ENCODE assay signal across 6 cellular contexts in genomic region chr16:4375717-4376116, GRCh38. TPM values are rescaled to one million over a fixed set of nuclear protein-coding genes. Genes with fewer than 3 reads are reported as not detected.
DNase-seq lines count a peak whose midpoint lies in the region; ATAC-seq and TF ChIP-seq lines count a peak whose summit lies in the region.

No MANE protein-coding gene starts in this region.

- no peak for TF ChIP-seq CTCF in smooth muscle cell (IDR thresholded peaks at IDR 0.05; ENCODE audit: borderline replicate concordance, insufficient read depth, poor library complexity, severe bottlenecking)

- peak overlapping the region; percentile 40 for H3K4me2 ChIP-seq in smooth muscle cell

- peak; percentile 81 for DNase-seq in MG63
- DNase-seq in smooth muscle cell (lab: John Stamatoyannopoulos, UW; ENCODE audit: unreplicated experiment) = no peak
- DNase-seq in GF-D8 (lab: John Stamatoyannopoulos, UW) = no peak

- peaks cover 67% of the 10 kb centered on the region for H3K36me3 ChIP-seq in MG63
- peaks cover 0 to 16% of the 10 kb centered on the region in 2 donors for H3K36me3 ChIP-seq in esophagus (ENCODE audit: control insufficient read depth in 2 of 2, insufficient read depth in 2 of 2, low read length in 1 of 2)
- no peaks in the 10 kb centered on the region for H3K36me3 ChIP-seq in smooth muscle cell (ENCODE audit: low read depth)

- H3K4me1 ChIP-seq in esophagus (ENCODE audit: control insufficient read depth in 2 of 2, insufficient read depth in 2 of 2, low read length in 1 of 2) = peaks cover 26 to 38% of the 10 kb centered on the region in 2 donors
- H3K4me1 ChIP-seq in smooth muscle cell (ENCODE audit: low read depth) = peaks cover 31% of the 10 kb centered on the region

- H4K20me1 ChIP-seq in smooth muscle cell (ENCODE audit: low read depth) = peaks cover 88% of the 10 kb centered on the region

- H3K27ac ChIP-seq in esophagus (ENCODE audit: low read depth in 2 of 2, low read length in 1 of 2) (peak overlapping the region; percentile 57 to 86), smooth muscle cell (ENCODE audit: low read depth) (peak overlapping the region; percentile 67)

- 77% methylated on average over 15 of the region's 15 CpGs for WGBS in esophagus, 2 donors
- 85% methylated on average over 14 of the region's 15 CpGs for WGBS in smooth muscle cell (ENCODE audit: low lambda C conversion rate)

- H3F3A ChIP-seq in smooth muscle cell (ENCODE audit: low read depth) = no peaks in the 10 kb centered on the region

- no peak overlapping the region for H3K9ac ChIP-seq in smooth muscle cell (ENCODE audit: low read depth)

- peaks cover 73% of the 10 kb centered on the region for H3K79me2 ChIP-seq in smooth muscle cell (ENCODE audit: low read depth)

- H3K9me3 ChIP-seq in MG63 = no peaks in the 10 kb centered on the region
- H3K9me3 ChIP-seq in esophagus (ENCODE audit: control insufficient read depth in 2 of 2, insufficient read depth in 1 of 2, low read depth in 1 of 2, low read length in 1 of 2) = no peaks in the 10 kb centered on the region
- no peaks in the 10 kb centered on the region for H3K9me3 ChIP-seq in smooth muscle cell (replicated peaks; ENCODE audit: low read depth)

- no peak overlapping the region for H2AFZ ChIP-seq in smooth muscle cell (ENCODE audit: low read depth)

- H3K27me3 ChIP-seq in MG63 (no peaks in the 10 kb centered on the region), esophagus (ENCODE audit: control insufficient read depth in 1 of 2, insufficient read depth in 2 of 2, low read length in 2 of 2) (no peaks in the 10 kb centered on the region), smooth muscle cell (ENCODE audit: low read depth) (no peaks in the 10 kb centered on the region)

- no peak for ATAC-seq in HG03280 (IDR thresholded peaks at IDR 0.05; ENCODE audit: unreplicated experiment)
- no peak for ATAC-seq in HG02798 (IDR thresholded peaks at IDR 0.05; ENCODE audit: poor library complexity, unreplicated experiment)

- H3K4me3 ChIP-seq in MG63 (peak overlapping the region; percentile 5; the same call in 1 of the 2 replicates), esophagus (ENCODE audit: low read depth in 1 of 2, low read length in 2 of 2) (peak overlapping the region; percentile 2 to 28), smooth muscle cell (no peak overlapping the region)

RNA-seq across cellular contexts. Expression of gene VASN, which starts 4.1 kb away (rescaled TPM):
- total RNA-seq in MG63 (2014; rRNA removed; shearing (Covaris generic); ENCODE audit: low replicate concordance) = 55.7 and 68.7 TPM in 2 replicates
- polyA plus RNA-seq in esophagus (10 to 100 TPM; 25.5 to 32.7 TPM), smooth muscle cell (127 and 150 TPM in 2 replicates)
- 23.8 and 30.0 TPM in 2 replicates for total RNA-seq in smooth muscle cell

RNA-seq across cellular contexts. Expression of gene PAM16, which starts 24.6 kb away (rescaled TPM):
- 84.1 and 105 TPM in 2 replicates for total RNA-seq in MG63 (2014; rRNA removed; shearing (Covaris generic); ENCODE audit: low replicate concordance)
- polyA plus RNA-seq in esophagus = 10 to 100 TPM; 48.2 to 86.1 TPM
- 18.4 and 29.6 TPM in 2 replicates for total RNA-seq in smooth muscle cell
- 47.7 and 52.2 TPM in 2 replicates for polyA plus RNA-seq in smooth muscle cell

RNA-seq across cellular contexts. Expression of gene CORO7, which starts 40.7 kb away (rescaled TPM):
- total RNA-seq in MG63 (2014; rRNA removed; shearing (Covaris generic); ENCODE audit: low replicate concordance) = 7.5 and 9.2 TPM in 2 replicates
- polyA plus RNA-seq in esophagus (10 to 100 TPM; 11.6 to 12.8 TPM), smooth muscle cell (12.7 and 18.9 TPM in 2 replicates)
- total RNA-seq in smooth muscle cell = 6.7 and 14.4 TPM in 2 replicates

RNA-seq across cellular contexts. Expression of gene DNAJA3, which starts 50.0 kb away (rescaled TPM):
- 125 and 127 TPM in 2 replicates for total RNA-seq in MG63 (2014; rRNA removed; shearing (Covaris generic); ENCODE audit: low replicate concordance)
- polyA plus RNA-seq in esophagus = 10 to 100 TPM; 20.5 to 27.8 TPM
- total RNA-seq in smooth muscle cell = 40.0 and 42.6 TPM in 2 replicates
- polyA plus RNA-seq in smooth muscle cell = 42.7 and 46.5 TPM in 2 replicates

RNA-seq across cellular contexts. Expression of gene GLIS2, which starts 59.9 kb away (rescaled TPM):
- total RNA-seq in MG63 (2014; rRNA removed; shearing (Covaris generic); ENCODE audit: low replicate concordance) = 0.22 and 2.1 TPM in 2 replicates
- polyA plus RNA-seq in esophagus = 1 to 10 TPM; 1.2 to 1.6 TPM
- 1.2 and 2.8 TPM in 2 replicates for total RNA-seq in smooth muscle cell
- 9.2 and 13.4 TPM in 2 replicates for polyA plus RNA-seq in smooth muscle cell
